8 cellular contexts compared by ENCODE assay signal in the genomic region with DNA sequence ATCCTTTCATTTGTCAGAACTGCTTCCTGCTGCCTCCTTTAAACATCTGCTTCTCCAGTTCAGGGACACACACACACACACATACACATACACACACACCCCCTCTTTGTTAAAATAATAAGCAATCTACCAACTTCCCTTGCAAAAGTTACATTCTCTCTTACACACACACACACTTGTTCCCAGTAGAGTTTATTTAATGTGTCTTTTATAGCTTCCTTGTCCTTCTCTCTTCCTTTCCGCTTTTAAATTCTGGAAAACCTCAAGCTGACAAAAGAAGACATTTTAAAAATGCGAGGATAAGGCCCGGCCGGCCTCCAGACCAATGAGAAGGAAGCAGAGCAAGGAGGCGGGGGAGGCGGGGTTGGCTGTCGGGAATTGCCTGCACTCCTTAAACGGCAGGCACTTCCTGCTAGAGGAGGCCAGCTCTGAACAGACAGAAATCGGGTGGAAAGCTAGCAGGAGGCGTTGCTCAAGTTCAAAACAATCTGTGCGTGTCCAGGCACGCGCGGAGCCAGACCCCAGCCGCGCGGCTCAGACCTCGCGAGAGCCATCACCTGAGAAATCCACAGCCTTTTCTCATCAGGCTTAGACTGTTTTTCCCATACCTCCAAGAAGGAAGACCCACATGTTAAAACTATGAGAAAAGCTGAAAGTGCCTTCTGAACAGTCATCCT.
DNase-seq lines count a peak whose midpoint lies in the region; ATAC-seq, FAIRE-seq and TF ChIP-seq lines count a peak whose summit lies in the region.

No MANE protein-coding gene starts in this region.

- H3K4me1 ChIP-seq in kidney (ENCODE audit: control insufficient read depth in 1 of 2, insufficient read depth in 1 of 2, low read depth in 1 of 2, low read length in 2 of 2) = peaks cover 9 to 10% of the 10 kb centered on the region in 2 donors

- H3K4me3 ChIP-seq in AG04449 (ENCODE audit: low read depth, low read length) = peak overlapping the region; percentile 51
- peak overlapping the region; percentile 67 to 68 for H3K4me3 ChIP-seq in kidney (ENCODE audit: low read length in 2 of 2)

- peak; percentile 91 for DNase-seq in AG04449 (ENCODE audit: low read depth, low spot score)
- peak; percentile 81 for DNase-seq in NCI-H345 treated with DMSO at 0.1 percent for 48 hours (lab: John Stamatoyannopoulos, UW; ENCODE audit: unreplicated experiment)
- DNase-seq in activated CD4-positive, alpha-beta T cell treated with anti-CD3 and anti-CD28 coated beads for 1 hour = peak; percentile 46
- DNase-seq in cerebellum (ENCODE audit: low spot score) = peak; percentile 93
- peak; percentile 98 for DNase-seq in kidney
- peak; percentile 71 to 85 (median 82) for DNase-seq in stimulated activated CD4-positive, alpha-beta T cell treated with anti-CD3 and anti-CD28 coated beads, Interleukin-12 subunit alpha, Interleukin-12 subunit beta, amount 100 ng/mL, for 48 hours (ENCODE audit: low read depth in 2 of 3, low spot score in 1 of 3)

- H3K27ac ChIP-seq in kidney (ENCODE audit: low read depth in 2 of 2, low read length in 2 of 2) = peak overlapping the region; percentile 85 to 87

- FAIRE-seq in kidney (lab: Jason Lieb, UNC) = peak; percentile 84

- TF ChIP-seq CTCF in AG04449 (IDR thresholded peaks at IDR 0.05; ENCODE audit: insufficient read depth, low read length, missing control alignments) (no peak), kidney (IDR thresholded peaks at IDR 0.05; ENCODE audit: borderline replicate concordance, extremely low read depth, insufficient read depth) (no peak)

- POLR2A ChIA-PET in AG04449 (lab: Yijun Ruan, JAX) = interaction anchor here (0.6 to 1.7 kb wide), 9 partner anchors 13 to 146 kb away, joined by 3 to 7 read pairs (median 3); a partner anchor contains a TSS

- H3K9ac ChIP-seq in kidney (ENCODE audit: low read length in 2 of 2) = peak overlapping the region; percentile 34 to 38

- H3K9me3 ChIP-seq in kidney (ENCODE audit: control insufficient read depth in 1 of 2, low read length in 2 of 2) = no peaks in the 10 kb centered on the region

- CTCF ChIA-PET in AG04449 (lab: Yijun Ruan, JAX) = interaction anchor here (0.8 to 4.1 kb wide), 7 partner anchors 12 to 189 kb away, joined by 3 to 23 read pairs (median 3); a partner anchor contains a TSS

- ATAC-seq in GM18870 (IDR thresholded peaks at IDR 0.05; ENCODE audit: unreplicated experiment) (peak; percentile 94), HG03103 (IDR thresholded peaks at IDR 0.05; ENCODE audit: low read depth, unreplicated experiment) (peak; percentile 97)

- intact Hi-C loops in kidney (cut with DNase I) = no loop called here

- H3K36me3 ChIP-seq in kidney (ENCODE audit: control insufficient read depth in 1 of 2, insufficient read depth in 2 of 2, low read length in 2 of 2) = no peaks in the 10 kb centered on the region

Comparison
In these comparisons a context has a peak if more than half of its experiments do, and no peak if none do; other contexts are left out.
1. Peak in every context shown above with its lines: DNase-seq, ATAC-seq, H3K4me3 ChIP-seq and H3K27ac ChIP-seq.
2. DNase-seq: peak in every context shown above with its lines; median percentile 98 in kidney; 93 in cerebellum; 91 in AG04449; 82 in stimulated activated CD4-positive, alpha-beta T cell treated with anti-CD3 and anti-CD28 coated beads, Interleukin-12 subunit alpha, Interleukin-12 subunit beta, amount 100 ng/mL, for 48 hours; 81 in NCI-H345 treated with DMSO at 0.1 percent for 48 hours; 46 in activated CD4-positive, alpha-beta T cell treated with anti-CD3 and anti-CD28 coated beads for 1 hour.